In the genomic region with DNA sequence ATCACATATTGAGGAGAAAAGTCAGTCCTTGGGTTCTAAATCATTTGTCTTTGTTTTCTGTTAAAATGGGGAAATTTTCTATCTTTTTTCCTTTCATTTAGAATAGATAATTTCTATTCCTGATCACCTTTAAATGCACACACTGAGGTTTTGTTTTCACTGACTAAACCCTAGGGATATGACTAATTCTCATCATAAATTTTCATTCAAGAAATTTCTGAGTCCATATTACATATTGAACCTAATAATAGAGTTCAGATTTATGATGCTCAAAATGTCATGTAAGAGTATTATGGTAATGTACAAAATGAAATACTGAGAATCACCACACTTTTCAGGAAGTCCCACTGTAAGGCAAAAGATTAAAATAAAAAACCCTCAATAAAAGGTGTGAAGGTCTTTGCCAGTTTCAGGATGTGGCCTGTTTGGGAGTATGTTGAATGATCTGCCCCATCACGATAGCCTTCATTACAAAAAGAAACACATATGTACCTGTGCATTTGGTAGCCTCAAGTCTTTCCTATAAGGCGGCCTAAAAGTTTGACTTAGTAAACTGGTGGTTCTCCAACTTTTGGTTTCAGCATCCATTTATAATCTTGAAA, we compare ENCODE assay signal across 13 cellular contexts. TPM values are rescaled to one million over a fixed set of nuclear protein-coding genes. Genes with fewer than 3 reads are reported as not detected.
DNase-seq lines count a peak whose midpoint lies in the region; ATAC-seq, FAIRE-seq and TF ChIP-seq lines count a peak whose summit lies in the region.
"Had no signal": no experiment of that assay in that cellular context is flagged by ENCODE, and none has a peak within 500 bp of the region (broad histone marks: within the 10 kb centered on the region; RNA-seq: fewer than 3 reads in every experiment).

No MANE protein-coding gene starts in this region.

- no peak overlapping the region for H3K27ac ChIP-seq in psoas muscle
- H3K27ac ChIP-seq: tibial nerve had no signal

- H3K4me1 Mint-ChIP-seq in activated naive CD8-positive, alpha-beta T cell treated with anti-CD3 and anti-CD28 coated beads, Interleukin-2, amount 10 ng/mL, durations not matched to agents 7 days and 5 days = peaks cover 75% of the 10 kb centered on the region

- no peaks in the 10 kb centered on the region for H3K4me1 ChIP-seq in psoas muscle
- H3K4me1 ChIP-seq: tibial nerve had no signal

- intact Hi-C loops in psoas muscle (cut with DNase I) = no loop called here

- TF ChIP-seq CTCF in psoas muscle (IDR thresholded peaks at IDR 0.05) (no peak), GM13976 (IDR thresholded peaks at IDR 0.05; ENCODE audit: borderline replicate concordance, control extremely low read depth, extremely low read depth, insufficient read depth, missing control alignments) (no peak)

- peak; percentile 77 for FAIRE-seq in GM19239 (lab: Jason Lieb, UNC)

- no peaks in the 10 kb centered on the region for H3K9me3 Mint-ChIP-seq in activated naive CD8-positive, alpha-beta T cell treated with anti-CD3 and anti-CD28 coated beads, Interleukin-2, amount 10 ng/mL, durations not matched to agents 7 days and 5 days

- in situ Hi-C loops in GM13976 (cut with MboI; ENCODE audit: low sequenced_read_pairs, unreplicated experiment) = no loop called here

- peaks cover 37% of the 10 kb centered on the region for H3K36me3 Mint-ChIP-seq in activated naive CD8-positive, alpha-beta T cell treated with anti-CD3 and anti-CD28 coated beads, Interleukin-2, amount 10 ng/mL, durations not matched to agents 7 days and 5 days

- H3K9me3 ChIP-seq in psoas muscle = no peaks in the 10 kb centered on the region
- H3K9me3 ChIP-seq: spleen, tibial nerve had no signal

- POLR2A ChIA-PET in activated naive CD8-positive, alpha-beta T cell treated with anti-CD3 and anti-CD28 coated beads, Interleukin-2, amount 10 ng/mL, durations not matched to agents 7 days and 5 days (lab: Charles Lee) = interaction anchor here (0.7 to 7.5 kb wide), 8 partner anchors 11 to 83 kb away, joined by 3 to 73 read pairs (median 4); partner anchors contain the start of gene LEF1

- H3K27me3 Mint-ChIP-seq in activated naive CD8-positive, alpha-beta T cell treated with anti-CD3 and anti-CD28 coated beads, Interleukin-2, amount 10 ng/mL, durations not matched to agents 7 days and 5 days = no peaks in the 10 kb centered on the region

- no peaks in the 10 kb centered on the region for H3K36me3 ChIP-seq in psoas muscle (ENCODE audit: insufficient read depth in 1 of 2, low read depth in 1 of 2)
- H3K36me3 ChIP-seq: spleen, tibial nerve had no signal

- peak; percentile 18 for ATAC-seq in HG03565 (IDR thresholded peaks at IDR 0.05; ENCODE audit: unreplicated experiment)
- peak; percentile 29 for ATAC-seq in activated naive CD8-positive, alpha-beta T cell treated with anti-CD3 and anti-CD28 coated beads, Interleukin-2, amount 10 ng/mL, durations not matched to agents 7 days and 5 days (ENCODE audit: low read depth)
- no peak for ATAC-seq in psoas muscle
- ATAC-seq: left ventricle myocardium superior had no signal

- peak overlapping the region; percentile 85 for H3K27ac Mint-ChIP-seq in activated naive CD8-positive, alpha-beta T cell treated with anti-CD3 and anti-CD28 coated beads, Interleukin-2, amount 10 ng/mL, durations not matched to agents 7 days and 5 days

- peak; percentile 27 for DNase-seq in ELR (ENCODE audit: low read depth)
- no peak for DNase-seq in GM19239 (ENCODE audit: insufficient read length, low spot score)
- DNase-seq in activated naive CD8-positive, alpha-beta T cell treated with anti-CD3 and anti-CD28 coated beads, Interleukin-2, amount 10 ng/mL, durations not matched to agents 7 days and 5 days = no peak
- DNase-seq in NCI-H524 treated with DMSO at 0.1 percent for 48 hours (lab: John Stamatoyannopoulos, UW) = no peak
- DNase-seq in psoas muscle = no peak
- DNase-seq in NCI-H510A treated with DMSO at 0.1 percent for 48 hours (lab: John Stamatoyannopoulos, UW) = no peak
- DNase-seq in GM13976 (ENCODE audit: low spot score) = no peak
- DNase-seq: activated effector memory CD4-positive, alpha-beta T cell treated with Interleukin-2 at 50 U/mL for 16 hours; hippocampal formation; left ventricle myocardium superior; spleen had no signal

- peak overlapping the region; percentile 78 for H3K4me3 Mint-ChIP-seq in activated naive CD8-positive, alpha-beta T cell treated with anti-CD3 and anti-CD28 coated beads, Interleukin-2, amount 10 ng/mL, durations not matched to agents 7 days and 5 days

- 89 to 93% (median 92%) methylated on average over 2 of the region's 2 CpGs for WGBS in psoas muscle, 3 donors

- no peak overlapping the region for H3K4me3 ChIP-seq in psoas muscle
- H3K4me3 ChIP-seq: spleen, tibial nerve had no signal

- no peaks in the 10 kb centered on the region for H3K27me3 ChIP-seq in psoas muscle (ENCODE audit: insufficient read depth in 3 of 3, low read length in 2 of 3)
- H3K27me3 ChIP-seq: spleen, tibial nerve had no signal

RNA-seq across cellular contexts. Expression of gene LEF1, which starts 49.4 kb away (rescaled TPM):
- 100 to 1,000 TPM; 281 to 309 TPM for total RNA-seq in activated naive CD8-positive, alpha-beta T cell treated with anti-CD3 and anti-CD28 coated beads, Interleukin-2, amount 10 ng/mL, durations not matched to agents 7 days and 5 days
- total RNA-seq in psoas muscle = under 1 TPM; 0.24 to 0.37 (median 0.32) TPM
- under 1 TPM; 0.10 to 0.44 (median 0.18) TPM for polyA plus RNA-seq in psoas muscle

Comparison
In these comparisons a context has a peak if more than half of its experiments do, and no peak if none do; other contexts are left out.
1. ATAC-seq: peak in HG03565 (single experiment) and activated naive CD8-positive, alpha-beta T cell treated with anti-CD3 and anti-CD28 coated beads, Interleukin-2, amount 10 ng/mL, durations not matched to agents 7 days and 5 days (single experiment); none in psoas muscle (0 of 4).
2. RNA of gene LEF1, which starts 49.4 kb away (total RNA-seq): 281 to 309 TPM in activated naive CD8-positive, alpha-beta T cell treated with anti-CD3 and anti-CD28 coated beads, Interleukin-2, amount 10 ng/mL, durations not matched to agents 7 days and 5 days; 0.24 to 0.37 TPM in psoas muscle; every median in the first group is over 100 times any median in the second.